Comparison of ENCODE assay signal across 8 cellular contexts in the genomic region with DNA sequence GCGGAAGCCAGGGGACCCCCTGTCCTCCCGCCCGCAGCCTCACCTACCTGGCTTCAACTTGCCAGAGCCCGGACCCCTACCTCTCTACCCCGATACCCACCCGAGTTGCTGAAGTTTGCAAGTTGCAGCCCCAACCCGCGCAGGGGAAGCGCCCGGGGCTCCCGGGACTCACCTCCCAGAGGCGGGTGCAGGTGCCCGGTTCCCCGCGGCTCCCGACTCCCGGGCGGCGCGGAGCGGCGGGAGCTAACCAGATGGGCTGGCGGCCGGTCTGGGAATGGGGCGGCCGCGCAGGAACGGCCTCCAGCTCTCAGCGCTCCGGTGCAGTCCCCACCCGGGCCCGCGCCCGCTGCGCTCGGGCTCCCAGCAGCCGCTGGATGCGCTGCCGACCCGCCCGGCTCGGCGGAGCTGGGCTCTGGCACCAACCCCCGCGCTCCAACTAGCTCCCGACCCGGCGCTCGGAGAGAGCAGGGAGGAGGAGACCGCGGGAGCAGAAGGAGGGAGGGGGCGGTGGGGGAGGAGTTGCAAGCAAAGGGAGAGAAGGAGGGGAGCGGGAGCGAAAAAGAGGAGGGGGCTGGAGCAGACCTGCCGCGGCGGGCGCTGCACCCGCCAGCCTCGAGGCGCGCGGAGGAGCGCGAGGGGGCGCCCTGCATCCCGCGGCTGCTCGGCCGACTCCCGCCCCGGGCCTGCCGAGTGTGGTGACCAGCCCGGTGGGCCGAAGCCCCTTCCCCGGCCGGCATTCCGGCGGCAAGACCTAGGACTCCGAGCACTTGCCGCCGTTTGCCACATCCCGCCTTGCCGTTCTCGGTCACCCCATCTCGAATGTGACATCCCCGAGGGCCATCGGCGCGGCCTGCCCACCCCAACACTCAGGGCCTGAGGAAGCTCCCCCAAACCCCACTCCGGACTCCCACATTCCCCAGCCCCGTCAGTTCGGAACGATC. TPM values are rescaled to one million over a fixed set of nuclear protein-coding genes. Genes with fewer than 3 reads are reported as not detected.
DNase-seq lines count a peak whose midpoint lies in the region; ATAC-seq and TF ChIP-seq lines count a peak whose summit lies in the region.

A gene with protein sequence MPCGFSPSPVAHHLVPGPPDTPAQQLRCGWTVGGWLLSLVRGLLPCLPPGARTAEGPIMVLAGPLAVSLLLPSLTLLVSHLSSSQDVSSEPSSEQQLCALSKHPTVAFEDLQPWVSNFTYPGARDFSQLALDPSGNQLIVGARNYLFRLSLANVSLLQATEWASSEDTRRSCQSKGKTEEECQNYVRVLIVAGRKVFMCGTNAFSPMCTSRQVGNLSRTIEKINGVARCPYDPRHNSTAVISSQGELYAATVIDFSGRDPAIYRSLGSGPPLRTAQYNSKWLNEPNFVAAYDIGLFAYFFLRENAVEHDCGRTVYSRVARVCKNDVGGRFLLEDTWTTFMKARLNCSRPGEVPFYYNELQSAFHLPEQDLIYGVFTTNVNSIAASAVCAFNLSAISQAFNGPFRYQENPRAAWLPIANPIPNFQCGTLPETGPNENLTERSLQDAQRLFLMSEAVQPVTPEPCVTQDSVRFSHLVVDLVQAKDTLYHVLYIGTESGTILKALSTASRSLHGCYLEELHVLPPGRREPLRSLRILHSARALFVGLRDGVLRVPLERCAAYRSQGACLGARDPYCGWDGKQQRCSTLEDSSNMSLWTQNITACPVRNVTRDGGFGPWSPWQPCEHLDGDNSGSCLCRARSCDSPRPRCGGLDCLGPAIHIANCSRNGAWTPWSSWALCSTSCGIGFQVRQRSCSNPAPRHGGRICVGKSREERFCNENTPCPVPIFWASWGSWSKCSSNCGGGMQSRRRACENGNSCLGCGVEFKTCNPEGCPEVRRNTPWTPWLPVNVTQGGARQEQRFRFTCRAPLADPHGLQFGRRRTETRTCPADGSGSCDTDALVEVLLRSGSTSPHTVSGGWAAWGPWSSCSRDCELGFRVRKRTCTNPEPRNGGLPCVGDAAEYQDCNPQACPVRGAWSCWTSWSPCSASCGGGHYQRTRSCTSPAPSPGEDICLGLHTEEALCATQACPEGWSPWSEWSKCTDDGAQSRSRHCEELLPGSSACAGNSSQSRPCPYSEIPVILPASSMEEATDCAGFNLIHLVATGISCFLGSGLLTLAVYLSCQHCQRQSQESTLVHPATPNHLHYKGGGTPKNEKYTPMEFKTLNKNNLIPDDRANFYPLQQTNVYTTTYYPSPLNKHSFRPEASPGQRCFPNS (minus strand): TSS at position 472 of the 941 bp plus-strand sequence. CDS start 66,500 bp downstream, outside the sequence.

- H3K36me3 ChIP-seq in WERI-Rb-1 (no peaks in the 10 kb centered on the region), mucosa of descending colon (ENCODE audit: low read depth) (no peaks in the 10 kb centered on the region)

- peak; percentile 68 for ATAC-seq in mucosa of descending colon
- no peak for ATAC-seq in GM21515 (IDR thresholded peaks at IDR 0.05; ENCODE audit: unreplicated experiment)

- H3K27me3 Mint-ChIP-seq in endothelial cell (ENCODE audit: unreplicated experiment) = peaks cover 4% of the 10 kb centered on the region
- peaks cover 64% of the 10 kb centered on the region for H3K27me3 Mint-ChIP-seq in type B pancreatic cell

- peak; percentile 30 for DNase-seq in COR-L47 (lab: John Stamatoyannopoulos, UW)
- DNase-seq in HT-29 (ENCODE audit: low spot score) = peak; percentile 12
- DNase-seq in WERI-Rb-1 = peak; percentile 79
- peak; percentile 67 for DNase-seq in endothelial cell (ENCODE audit: low spot score)
- peak; percentile 27 to 49 (median 38) for DNase-seq in mucosa of descending colon
- peak; percentile 80 for DNase-seq in type B pancreatic cell (ENCODE audit: extremely low spot score, unreplicated experiment)
- no peak for DNase-seq in mesenteric fat pad (ENCODE audit: low spot score)

- H3K4me1 ChIP-seq in mucosa of descending colon (ENCODE audit: low read depth) = peaks cover 19% of the 10 kb centered on the region

- intact Hi-C loops in mucosa of descending colon (cut with DNase I, micrococcal nuclease) = no loop called here

- H3K4me1 Mint-ChIP-seq in endothelial cell (ENCODE audit: unreplicated experiment) (peaks cover 20% of the 10 kb centered on the region), type B pancreatic cell (ENCODE audit: unreplicated experiment) (peaks cover 15% of the 10 kb centered on the region)

- peak within 1 kb of the TSS; percentile 71 for H3K27ac ChIP-seq in WERI-Rb-1

- H3K27ac Mint-ChIP-seq in endothelial cell (ENCODE audit: unreplicated experiment) = no peak within 1 kb of the TSS
- peak within 1 kb of the TSS; percentile 24 for H3K27ac Mint-ChIP-seq in type B pancreatic cell

- no peaks in the 10 kb centered on the region for H3K27me3 ChIP-seq in WERI-Rb-1 (ENCODE audit: insufficient read depth, low read depth, severe bottlenecking)

- H3K4me3 Mint-ChIP-seq in endothelial cell (ENCODE audit: unreplicated experiment) (peak within 1 kb of the TSS; percentile 86), type B pancreatic cell (peak within 1 kb of the TSS; percentile 89)

- no peaks in the 10 kb centered on the region for H3K36me3 Mint-ChIP-seq in endothelial cell (ENCODE audit: low read depth, unreplicated experiment)
- H3K36me3 Mint-ChIP-seq in type B pancreatic cell = no peaks in the 10 kb centered on the region

- TF ChIP-seq CTCF in WERI-Rb-1 (IDR thresholded peaks at IDR 0.05; ENCODE audit: low read depth, low read length) (peak; percentile 71), endothelial cell (IDR thresholded peaks at IDR 0.05; ENCODE audit: unreplicated experiment) (peak; percentile 41), mucosa of descending colon (IDR thresholded peaks at IDR 0.05) (no peak), type B pancreatic cell (conservative IDR thresholded peaks at IDR 0.05) (peak; percentile 64)

- H3K9me3 Mint-ChIP-seq in endothelial cell (ENCODE audit: unreplicated experiment) (no peaks in the 10 kb centered on the region), type B pancreatic cell (no peaks in the 10 kb centered on the region)

- peak within 1 kb of the TSS; percentile 73 for H3K4me3 ChIP-seq in WERI-Rb-1 (ENCODE audit: low read depth, low read length)
- no peak within 1 kb of the TSS for H3K4me3 ChIP-seq in mucosa of descending colon

- H3K9me3 ChIP-seq in WERI-Rb-1 (ENCODE audit: severe bottlenecking) (no peaks in the 10 kb centered on the region), mucosa of descending colon (no peaks in the 10 kb centered on the region)

RNA-seq across cellular contexts. Expression of the gene that starts here (rescaled TPM):
- total RNA-seq in HT-29 (2014; rRNA removed; shearing (Covaris generic)) = not detected in 2 replicates
- total RNA-seq in endothelial cell (ENCODE audit: unreplicated experiment) (1.1 TPM), mucosa of descending colon (under 1 TPM; 0.34 to 0.89 (median 0.35) TPM), type B pancreatic cell (ENCODE audit: low replicate concordance) (0.50 and 12.8 TPM in 2 replicates), mesenteric fat pad (not detected)

Comparison
In these comparisons a context has a peak if more than half of its experiments do, and no peak if none do; other contexts are left out.
1. Peak in DNase-seq in HT-29; RNA of the gene not detected or under 1 TPM.
2. Peak in DNase-seq and ATAC-seq in mucosa of descending colon; RNA of the gene not detected or under 1 TPM.